Comparison of ENCODE assay signal across 8 cellular contexts in the genomic region with DNA sequence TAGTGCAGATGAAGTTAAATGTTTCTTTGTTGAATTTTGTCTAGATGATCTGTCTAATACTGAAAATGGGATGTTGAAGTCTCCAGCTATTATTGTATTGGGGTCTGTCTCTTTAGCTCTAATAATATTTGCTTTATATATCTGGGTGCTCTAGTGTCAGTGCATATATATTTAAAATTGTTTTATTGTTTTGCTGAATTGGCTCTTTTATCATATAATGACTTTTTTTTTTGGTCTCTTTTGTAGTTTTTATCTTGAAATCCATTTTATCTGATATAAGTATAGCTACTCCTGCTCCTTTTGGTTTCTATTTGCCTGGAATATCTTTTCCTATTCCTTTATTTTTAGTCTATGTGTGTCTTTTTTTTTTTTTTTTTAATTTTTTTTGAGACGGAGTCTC.
"Had no signal": no experiment of that assay in that cellular context is flagged by ENCODE, and none has a peak within 500 bp of the region (broad histone marks: within the 10 kb centered on the region; RNA-seq: fewer than 3 reads in every experiment).

No MANE protein-coding gene starts in this region.

- H3K4me1 ChIP-seq: HAP-1 had no signal

- H2AFZ ChIP-seq: GM23248 had no signal

- DNase-seq: GM23248, GOT3, H7, HFFc6, KG1 had no signal

- H3K9ac ChIP-seq: GM23248 had no signal

- H3K9me3 ChIP-seq: HAP-1 had no signal

- ATAC-seq: HCT116 had no signal

- H3K36me3 ChIP-seq: HAP-1 had no signal

- H3K27ac ChIP-seq: GM23248, HL-60 had no signal

- H3K4me3 ChIP-seq: GM23248, HAP-1 had no signal
